ENCODE assay signal across 24 cellular contexts in the genomic region with DNA sequence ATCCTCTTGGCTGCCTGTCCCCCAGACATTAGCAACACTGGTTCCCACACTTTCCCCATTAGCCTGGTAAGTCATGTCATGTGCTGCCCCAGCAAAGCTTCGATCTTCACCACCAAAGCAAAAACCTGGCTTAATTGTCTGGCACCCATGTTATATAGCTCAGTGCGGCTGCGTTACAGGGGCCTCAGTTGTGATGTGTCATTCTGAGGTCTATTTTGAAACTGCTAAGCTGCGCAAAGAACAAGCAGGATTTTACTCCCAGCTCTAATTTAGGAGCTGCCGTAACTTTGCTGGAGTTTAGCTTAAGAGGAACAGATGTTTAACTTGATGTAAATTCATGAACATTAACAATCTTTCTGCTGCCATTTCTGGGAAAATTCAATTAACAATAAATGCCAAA.
A peak's percentile ranks its signal among the peaks of the same experiment; 100 is the strongest.
DNase-seq lines count a peak whose midpoint lies in the region; ATAC-seq and TF ChIP-seq lines count a peak whose summit lies in the region.
"Had no signal": no experiment of that assay in that cellular context is flagged by ENCODE, and none has a peak within 500 bp of the region (broad histone marks: within the 10 kb centered on the region; RNA-seq: fewer than 3 reads in every experiment).

No MANE protein-coding gene starts in this region.

- intact Hi-C loops in head of caudate nucleus (cut with DNase I), result no loop called here

- H3K9me3 Mint-ChIP-seq in nephron progenitor cell, result no peaks in the 10 kb centered on the region
- H3K9me3 Mint-ChIP-seq: CD4-positive, CD25-positive, alpha-beta regulatory T cell; CD8-positive, alpha-beta memory T cell; GM23338; HFFc6; IgD-negative memory B cell had no signal

- H3K36me3 Mint-ChIP-seq in nephron progenitor cell (ENCODE audit: low read depth), result no peaks in the 10 kb centered on the region
- H3K36me3 Mint-ChIP-seq: CD4-positive, CD25-positive, alpha-beta regulatory T cell; CD8-positive, alpha-beta memory T cell; IgD-negative memory B cell had no signal

- H3K27ac ChIP-seq in angular gyrus (ENCODE audit: low read depth, low read length), result peak overlapping the region; percentile 12
- no peak overlapping the region for H3K27ac ChIP-seq in brain microvascular endothelial cell

- H3K27me3 Mint-ChIP-seq in nephron progenitor cell (ENCODE audit: low read depth, poor library complexity), result peaks cover 24% of the 10 kb centered on the region
- H3K27me3 Mint-ChIP-seq: CD4-positive, CD25-positive, alpha-beta regulatory T cell had no signal

- ATAC-seq in GM19324 (IDR thresholded peaks at IDR 0.05; ENCODE audit: low FRiP score, unreplicated experiment) (no peak), GM21786 (IDR thresholded peaks at IDR 0.05; ENCODE audit: unreplicated experiment) (no peak)
- ATAC-seq: GM23338, HCT116, HepG2 had no signal

- H3K27ac Mint-ChIP-seq in nephron progenitor cell, result peak overlapping the region; percentile 25
- H3K27ac Mint-ChIP-seq: CD8-positive, alpha-beta memory T cell; GM23338; HFFc6; IgD-negative memory B cell had no signal

- DNase-seq in head of caudate nucleus (peak in 29 of 42 donors; percentile 6 to 71 (median 44)), nephron progenitor cell (no peak), superior temporal gyrus (ENCODE audit: extremely low spot score) (peak; percentile 63), brain microvascular endothelial cell (no peak), GM19238 (ENCODE audit: insufficient read length, low spot score) (no peak)
- DNase-seq: BE2C; C1 segment of cervical spinal cord; CD4-positive, CD25-positive, alpha-beta regulatory T cell; CD8-positive, alpha-beta memory T cell; COR-L47; DMS 273 treated with DMSO at 0.1 percent for 48 hours; DMS53; DND-41; EL; H7; HFFc6 had no signal

- no peak overlapping the region for H3K4me3 ChIP-seq in brain microvascular endothelial cell (ENCODE audit: low read depth, low read length)
- H3K4me3 ChIP-seq: GM12878, GM23338 had no signal

- no peaks in the 10 kb centered on the region for H3K27me3 ChIP-seq in brain microvascular endothelial cell (replicated peaks)
- H3K27me3 ChIP-seq: BE2C had no signal

- no peaks in the 10 kb centered on the region for H3K4me1 Mint-ChIP-seq in nephron progenitor cell
- H3K4me1 Mint-ChIP-seq: CD8-positive, alpha-beta memory T cell had no signal

- no peaks in the 10 kb centered on the region for H3K36me3 ChIP-seq in brain microvascular endothelial cell (replicated peaks)
- H3K36me3 ChIP-seq: BE2C had no signal

- no peak overlapping the region for H3K4me3 Mint-ChIP-seq in nephron progenitor cell
- H3K4me3 Mint-ChIP-seq: CD4-positive, CD25-positive, alpha-beta regulatory T cell; GM23338; HFFc6; IgD-negative memory B cell had no signal

- TF ChIP-seq CTCF in nephron progenitor cell (IDR thresholded peaks at IDR 0.05), result no peak
- no peak for TF ChIP-seq CTCF in brain microvascular endothelial cell (IDR thresholded peaks at IDR 0.05; ENCODE audit: low read depth, low read length, missing control alignments)

- in situ Hi-C loops in brain microvascular endothelial cell (cut with HindIII; ENCODE audit: low pct_ligation_motif_present, low sequenced_read_pairs), result no loop called here

Comparison
In these comparisons a context has a peak if more than half of its experiments do, and no peak if none do; other contexts are left out.
1. DNase-seq: peak in head of caudate nucleus (29 of 42) and superior temporal gyrus (single experiment); none in nephron progenitor cell (single experiment), brain microvascular endothelial cell (single experiment) and GM19238 (single experiment).